Comparison of ENCODE assay signal across 1 cellular context in the genomic region with DNA sequence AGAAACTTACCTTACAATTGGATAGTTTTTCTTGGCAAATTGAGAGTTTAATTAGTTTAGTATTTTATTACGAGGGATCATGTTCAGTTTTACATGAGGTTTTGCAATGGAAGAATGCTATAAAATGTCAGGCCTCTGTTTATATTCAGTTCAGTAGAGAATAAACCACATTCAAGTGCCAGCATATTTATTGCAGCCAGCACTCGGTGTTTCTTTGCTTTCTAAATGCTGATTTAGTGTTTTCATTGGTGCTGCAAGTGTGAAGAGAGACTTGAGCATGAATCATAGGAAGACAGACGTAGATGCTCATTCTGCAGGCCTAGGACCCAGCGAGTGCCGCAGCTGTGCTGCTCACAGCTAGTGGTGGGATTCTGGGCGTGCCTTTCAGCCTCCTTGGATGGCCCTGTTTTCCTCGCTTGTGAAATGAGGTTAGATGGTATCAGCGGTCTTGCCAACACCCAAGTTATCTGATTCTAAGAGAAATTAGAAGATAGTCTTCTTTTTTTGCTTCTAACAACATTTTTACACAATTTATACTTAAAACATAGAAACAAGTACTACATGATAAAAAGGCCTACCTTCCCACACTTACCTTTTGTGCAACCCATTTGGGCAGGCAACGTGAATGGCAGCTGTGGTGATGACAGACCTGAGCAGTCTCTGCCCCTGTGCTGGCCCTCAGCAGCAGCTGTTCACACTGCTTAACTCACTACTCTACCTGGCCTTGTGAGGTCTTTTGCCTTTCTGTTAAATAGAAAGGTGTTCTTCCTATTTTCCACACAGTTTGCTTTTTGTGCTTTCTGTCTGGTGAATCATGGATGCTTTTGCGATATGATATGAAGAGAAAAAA.
TF ChIP-seq lines count a peak whose summit lies in the region.

No MANE protein-coding gene starts in this region.

TF ChIP-seq in HEK293, 187 proteins besides CTCF, POLR2A, EP300 and RAD21 (continued from another document and continues in another):
- TF ChIP-seq, protein P1, sequence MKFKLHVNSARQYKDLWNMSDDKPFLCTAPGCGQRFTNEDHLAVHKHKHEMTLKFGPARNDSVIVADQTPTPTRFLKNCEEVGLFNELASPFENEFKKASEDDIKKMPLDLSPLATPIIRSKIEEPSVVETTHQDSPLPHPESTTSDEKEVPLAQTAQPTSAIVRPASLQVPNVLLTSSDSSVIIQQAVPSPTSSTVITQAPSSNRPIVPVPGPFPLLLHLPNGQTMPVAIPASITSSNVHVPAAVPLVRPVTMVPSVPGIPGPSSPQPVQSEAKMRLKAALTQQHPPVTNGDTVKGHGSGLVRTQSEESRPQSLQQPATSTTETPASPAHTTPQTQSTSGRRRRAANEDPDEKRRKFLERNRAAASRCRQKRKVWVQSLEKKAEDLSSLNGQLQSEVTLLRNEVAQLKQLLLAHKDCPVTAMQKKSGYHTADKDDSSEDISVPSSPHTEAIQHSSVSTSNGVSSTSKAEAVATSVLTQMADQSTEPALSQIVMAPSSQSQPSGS (tag by site-specific recombination; IDR thresholded peaks at IDR 0.05; ENCODE audit: low read depth): no peak
- TF ChIP-seq KLF10 (tag by site-specific recombination; IDR thresholded peaks at IDR 0.05): 0 out of 2 replicates have a peak, but pooled peaks have one; percentile 49
- TF ChIP-seq, protein P2, sequence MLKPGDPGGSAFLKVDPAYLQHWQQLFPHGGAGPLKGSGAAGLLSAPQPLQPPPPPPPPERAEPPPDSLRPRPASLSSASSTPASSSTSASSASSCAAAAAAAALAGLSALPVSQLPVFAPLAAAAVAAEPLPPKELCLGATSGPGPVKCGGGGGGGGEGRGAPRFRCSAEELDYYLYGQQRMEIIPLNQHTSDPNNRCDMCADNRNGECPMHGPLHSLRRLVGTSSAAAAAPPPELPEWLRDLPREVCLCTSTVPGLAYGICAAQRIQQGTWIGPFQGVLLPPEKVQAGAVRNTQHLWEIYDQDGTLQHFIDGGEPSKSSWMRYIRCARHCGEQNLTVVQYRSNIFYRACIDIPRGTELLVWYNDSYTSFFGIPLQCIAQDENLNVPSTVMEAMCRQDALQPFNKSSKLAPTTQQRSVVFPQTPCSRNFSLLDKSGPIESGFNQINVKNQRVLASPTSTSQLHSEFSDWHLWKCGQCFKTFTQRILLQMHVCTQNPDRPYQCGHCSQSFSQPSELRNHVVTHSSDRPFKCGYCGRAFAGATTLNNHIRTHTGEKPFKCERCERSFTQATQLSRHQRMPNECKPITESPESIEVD (tag by site-specific recombination; IDR thresholded peaks at IDR 0.05): peak; percentile 100
- TF ChIP-seq ZNF37A (tag by site-specific recombination; IDR thresholded peaks at IDR 0.05): no peak
- peak; percentile 12; the same call in 1 of the 2 replicates for TF ChIP-seq ZNF654 (tag by site-specific recombination; IDR thresholded peaks at IDR 0.05; ENCODE audit: low read depth)
- no peak for TF ChIP-seq ZFP41 (tag by site-specific recombination; IDR thresholded peaks at IDR 0.05; ENCODE audit: borderline replicate concordance)
- no peak for TF ChIP-seq ZNF558 (tag by site-specific recombination; IDR thresholded peaks at IDR 0.05)
- TF ChIP-seq, protein P3, sequence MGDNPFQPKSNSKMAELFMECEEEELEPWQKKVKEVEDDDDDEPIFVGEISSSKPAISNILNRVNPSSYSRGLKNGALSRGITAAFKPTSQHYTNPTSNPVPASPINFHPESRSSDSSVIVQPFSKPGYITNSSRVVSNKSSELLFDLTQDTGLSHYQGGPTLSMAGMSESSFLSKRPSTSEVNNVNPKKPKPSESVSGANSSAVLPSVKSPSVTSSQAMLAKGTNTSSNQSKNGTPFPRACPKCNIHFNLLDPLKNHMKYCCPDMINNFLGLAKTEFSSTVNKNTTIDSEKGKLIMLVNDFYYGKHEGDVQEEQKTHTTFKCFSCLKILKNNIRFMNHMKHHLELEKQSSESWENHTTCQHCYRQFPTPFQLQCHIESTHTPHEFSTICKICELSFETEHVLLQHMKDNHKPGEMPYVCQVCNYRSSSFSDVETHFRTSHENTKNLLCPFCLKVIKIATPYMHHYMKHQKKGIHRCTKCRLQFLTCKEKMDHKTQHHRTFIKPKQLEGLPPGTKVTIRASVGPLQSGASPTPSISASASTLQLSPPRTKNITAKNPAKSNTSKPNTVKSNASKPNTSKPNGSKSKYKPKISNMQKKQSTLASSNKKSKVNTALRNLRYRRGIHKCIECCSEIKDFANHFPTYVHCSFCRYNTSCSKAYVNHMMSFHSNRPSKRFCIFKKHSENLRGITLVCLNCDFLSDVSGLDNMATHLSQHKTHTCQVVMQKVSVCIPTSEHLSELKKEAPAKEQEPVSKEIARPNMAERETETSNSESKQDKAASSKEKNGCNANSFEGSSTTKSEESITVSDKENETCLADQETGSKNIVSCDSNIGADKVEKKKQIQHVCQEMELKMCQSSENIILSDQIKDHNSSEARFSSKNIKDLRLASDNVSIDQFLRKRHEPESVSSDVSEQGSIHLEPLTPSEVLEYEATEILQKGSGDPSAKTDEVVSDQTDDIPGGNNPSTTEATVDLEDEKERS (tag by site-specific recombination; IDR thresholded peaks at IDR 0.05): no peak
- TF ChIP-seq ZNF544 (tag by site-specific recombination; IDR thresholded peaks at IDR 0.05): no peak
- no peak for TF ChIP-seq ZNF785 (tag by site-specific recombination; IDR thresholded peaks at IDR 0.05)
- TF ChIP-seq, protein P4, sequence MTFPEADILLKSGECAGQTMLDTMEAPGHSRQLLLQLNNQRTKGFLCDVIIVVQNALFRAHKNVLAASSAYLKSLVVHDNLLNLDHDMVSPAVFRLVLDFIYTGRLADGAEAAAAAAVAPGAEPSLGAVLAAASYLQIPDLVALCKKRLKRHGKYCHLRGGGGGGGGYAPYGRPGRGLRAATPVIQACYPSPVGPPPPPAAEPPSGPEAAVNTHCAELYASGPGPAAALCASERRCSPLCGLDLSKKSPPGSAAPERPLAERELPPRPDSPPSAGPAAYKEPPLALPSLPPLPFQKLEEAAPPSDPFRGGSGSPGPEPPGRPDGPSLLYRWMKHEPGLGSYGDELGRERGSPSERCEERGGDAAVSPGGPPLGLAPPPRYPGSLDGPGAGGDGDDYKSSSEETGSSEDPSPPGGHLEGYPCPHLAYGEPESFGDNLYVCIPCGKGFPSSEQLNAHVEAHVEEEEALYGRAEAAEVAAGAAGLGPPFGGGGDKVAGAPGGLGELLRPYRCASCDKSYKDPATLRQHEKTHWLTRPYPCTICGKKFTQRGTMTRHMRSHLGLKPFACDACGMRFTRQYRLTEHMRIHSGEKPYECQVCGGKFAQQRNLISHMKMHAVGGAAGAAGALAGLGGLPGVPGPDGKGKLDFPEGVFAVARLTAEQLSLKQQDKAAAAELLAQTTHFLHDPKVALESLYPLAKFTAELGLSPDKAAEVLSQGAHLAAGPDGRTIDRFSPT (tag by site-specific recombination; IDR thresholded peaks at IDR 0.05): no peak
- TF ChIP-seq GLI2 (tag by site-specific recombination; IDR thresholded peaks at IDR 0.05; ENCODE audit: borderline replicate concordance, low read depth): peak; percentile 80
- TF ChIP-seq ZNF521 (tag by site-specific recombination; IDR thresholded peaks at IDR 0.05): no peak
- no peak for TF ChIP-seq ZNF248 (tag by site-specific recombination; IDR thresholded peaks at IDR 0.05)
- no peak for TF ChIP-seq ZNF473 (tag by site-specific recombination; IDR thresholded peaks at IDR 0.05)
- peak; percentile 66; the same call in 1 of the 2 replicates for TF ChIP-seq MZF1 (tag by site-specific recombination; IDR thresholded peaks at IDR 0.05; ENCODE audit: borderline replicate concordance)
- no peak for TF ChIP-seq GLIS2 (tag by site-specific recombination; IDR thresholded peaks at IDR 0.05)
- TF ChIP-seq, protein P5, sequence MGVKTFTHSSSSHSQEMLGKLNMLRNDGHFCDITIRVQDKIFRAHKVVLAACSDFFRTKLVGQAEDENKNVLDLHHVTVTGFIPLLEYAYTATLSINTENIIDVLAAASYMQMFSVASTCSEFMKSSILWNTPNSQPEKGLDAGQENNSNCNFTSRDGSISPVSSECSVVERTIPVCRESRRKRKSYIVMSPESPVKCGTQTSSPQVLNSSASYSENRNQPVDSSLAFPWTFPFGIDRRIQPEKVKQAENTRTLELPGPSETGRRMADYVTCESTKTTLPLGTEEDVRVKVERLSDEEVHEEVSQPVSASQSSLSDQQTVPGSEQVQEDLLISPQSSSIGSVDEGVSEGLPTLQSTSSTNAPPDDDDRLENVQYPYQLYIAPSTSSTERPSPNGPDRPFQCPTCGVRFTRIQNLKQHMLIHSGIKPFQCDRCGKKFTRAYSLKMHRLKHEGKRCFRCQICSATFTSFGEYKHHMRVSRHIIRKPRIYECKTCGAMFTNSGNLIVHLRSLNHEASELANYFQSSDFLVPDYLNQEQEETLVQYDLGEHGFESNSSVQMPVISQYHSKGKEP (tag by site-specific recombination; IDR thresholded peaks at IDR 0.05): peak; percentile 99
- no peak for TF ChIP-seq ZNF548 (tag by site-specific recombination; IDR thresholded peaks at IDR 0.05)
- TF ChIP-seq OVOL3 (tag by site-specific recombination; IDR thresholded peaks at IDR 0.05): peak; percentile 95
- no peak for TF ChIP-seq KLF7 (tag by site-specific recombination; IDR thresholded peaks at IDR 0.05; ENCODE audit: borderline replicate concordance)
- TF ChIP-seq, protein P6, sequence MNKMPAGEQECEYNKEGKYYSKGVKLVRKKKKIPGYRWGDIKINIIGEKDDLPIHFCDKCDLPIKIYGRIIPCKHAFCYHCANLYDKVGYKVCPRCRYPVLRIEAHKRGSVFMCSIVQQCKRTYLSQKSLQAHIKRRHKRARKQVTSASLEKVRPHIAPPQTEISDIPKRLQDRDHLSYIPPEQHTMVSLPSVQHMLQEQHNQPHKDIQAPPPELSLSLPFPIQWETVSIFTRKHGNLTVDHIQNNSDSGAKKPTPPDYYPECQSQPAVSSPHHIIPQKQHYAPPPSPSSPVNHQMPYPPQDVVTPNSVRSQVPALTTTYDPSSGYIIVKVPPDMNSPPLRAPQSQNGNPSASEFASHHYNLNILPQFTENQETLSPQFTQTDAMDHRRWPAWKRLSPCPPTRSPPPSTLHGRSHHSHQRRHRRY (tag by site-specific recombination; IDR thresholded peaks at IDR 0.05): no peak
- no peak for TF ChIP-seq KLF1 (tag by site-specific recombination; IDR thresholded peaks at IDR 0.05)
- TF ChIP-seq ZNF266 (tag by site-specific recombination; IDR thresholded peaks at IDR 0.05; ENCODE audit: low read depth): no peak
- TF ChIP-seq ZNF777 (tag by site-specific recombination; IDR thresholded peaks at IDR 0.05; ENCODE audit: borderline replicate concordance): no peak
- TF ChIP-seq, protein P7, sequence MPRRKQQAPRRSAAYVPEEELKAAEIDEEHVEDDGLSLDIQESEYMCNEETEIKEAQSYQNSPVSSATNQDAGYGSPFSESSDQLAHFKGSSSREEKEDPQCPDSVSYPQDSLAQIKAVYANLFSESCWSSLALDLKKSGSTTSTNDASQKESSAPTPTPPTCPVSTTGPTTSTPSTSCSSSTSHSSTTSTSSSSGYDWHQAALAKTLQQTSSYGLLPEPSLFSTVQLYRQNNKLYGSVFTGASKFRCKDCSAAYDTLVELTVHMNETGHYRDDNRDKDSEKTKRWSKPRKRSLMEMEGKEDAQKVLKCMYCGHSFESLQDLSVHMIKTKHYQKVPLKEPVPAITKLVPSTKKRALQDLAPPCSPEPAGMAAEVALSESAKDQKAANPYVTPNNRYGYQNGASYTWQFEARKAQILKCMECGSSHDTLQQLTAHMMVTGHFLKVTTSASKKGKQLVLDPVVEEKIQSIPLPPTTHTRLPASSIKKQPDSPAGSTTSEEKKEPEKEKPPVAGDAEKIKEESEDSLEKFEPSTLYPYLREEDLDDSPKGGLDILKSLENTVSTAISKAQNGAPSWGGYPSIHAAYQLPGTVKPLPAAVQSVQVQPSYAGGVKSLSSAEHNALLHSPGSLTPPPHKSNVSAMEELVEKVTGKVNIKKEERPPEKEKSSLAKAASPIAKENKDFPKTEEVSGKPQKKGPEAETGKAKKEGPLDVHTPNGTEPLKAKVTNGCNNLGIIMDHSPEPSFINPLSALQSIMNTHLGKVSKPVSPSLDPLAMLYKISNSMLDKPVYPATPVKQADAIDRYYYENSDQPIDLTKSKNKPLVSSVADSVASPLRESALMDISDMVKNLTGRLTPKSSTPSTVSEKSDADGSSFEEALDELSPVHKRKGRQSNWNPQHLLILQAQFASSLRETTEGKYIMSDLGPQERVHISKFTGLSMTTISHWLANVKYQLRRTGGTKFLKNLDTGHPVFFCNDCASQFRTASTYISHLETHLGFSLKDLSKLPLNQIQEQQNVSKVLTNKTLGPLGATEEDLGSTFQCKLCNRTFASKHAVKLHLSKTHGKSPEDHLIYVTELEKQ (tag by site-specific recombination; IDR thresholded peaks at IDR 0.05; ENCODE audit: borderline replicate concordance): peak; percentile 77
- TF ChIP-seq, protein P8, sequence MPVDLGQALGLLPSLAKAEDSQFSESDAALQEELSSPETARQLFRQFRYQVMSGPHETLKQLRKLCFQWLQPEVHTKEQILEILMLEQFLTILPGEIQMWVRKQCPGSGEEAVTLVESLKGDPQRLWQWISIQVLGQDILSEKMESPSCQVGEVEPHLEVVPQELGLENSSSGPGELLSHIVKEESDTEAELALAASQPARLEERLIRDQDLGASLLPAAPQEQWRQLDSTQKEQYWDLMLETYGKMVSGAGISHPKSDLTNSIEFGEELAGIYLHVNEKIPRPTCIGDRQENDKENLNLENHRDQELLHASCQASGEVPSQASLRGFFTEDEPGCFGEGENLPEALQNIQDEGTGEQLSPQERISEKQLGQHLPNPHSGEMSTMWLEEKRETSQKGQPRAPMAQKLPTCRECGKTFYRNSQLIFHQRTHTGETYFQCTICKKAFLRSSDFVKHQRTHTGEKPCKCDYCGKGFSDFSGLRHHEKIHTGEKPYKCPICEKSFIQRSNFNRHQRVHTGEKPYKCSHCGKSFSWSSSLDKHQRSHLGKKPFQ (tag by site-specific recombination; IDR thresholded peaks at IDR 0.05): peak; percentile 97
- no peak for TF ChIP-seq ZNF174 (tag by site-specific recombination; IDR thresholded peaks at IDR 0.05)
- no peak for TF ChIP-seq ZNF768 (tag by site-specific recombination; IDR thresholded peaks at IDR 0.05)
- TF ChIP-seq SP7 (tag by site-specific recombination; IDR thresholded peaks at IDR 0.05): peak; percentile 48; the same call in 1 of the 2 replicates
- TF ChIP-seq ZNF561 (tag by site-specific recombination; IDR thresholded peaks at IDR 0.05; ENCODE audit: borderline replicate concordance): peak; percentile 90
- TF ChIP-seq MEIS1 (CRISPR knock-in tag; IDR thresholded peaks at IDR 0.05; ENCODE audit: borderline replicate concordance): no peak
- peak; percentile 90 for TF ChIP-seq ZNF629 (tag by site-specific recombination; IDR thresholded peaks at IDR 0.05)
- no peak for TF ChIP-seq ZNF169 (tag by site-specific recombination; IDR thresholded peaks at IDR 0.05)
- TF ChIP-seq ZBTB8A (tag by site-specific recombination; IDR thresholded peaks at IDR 0.05): peak; percentile 62; the same call in 1 of the 2 replicates
- TF ChIP-seq, protein P9, sequence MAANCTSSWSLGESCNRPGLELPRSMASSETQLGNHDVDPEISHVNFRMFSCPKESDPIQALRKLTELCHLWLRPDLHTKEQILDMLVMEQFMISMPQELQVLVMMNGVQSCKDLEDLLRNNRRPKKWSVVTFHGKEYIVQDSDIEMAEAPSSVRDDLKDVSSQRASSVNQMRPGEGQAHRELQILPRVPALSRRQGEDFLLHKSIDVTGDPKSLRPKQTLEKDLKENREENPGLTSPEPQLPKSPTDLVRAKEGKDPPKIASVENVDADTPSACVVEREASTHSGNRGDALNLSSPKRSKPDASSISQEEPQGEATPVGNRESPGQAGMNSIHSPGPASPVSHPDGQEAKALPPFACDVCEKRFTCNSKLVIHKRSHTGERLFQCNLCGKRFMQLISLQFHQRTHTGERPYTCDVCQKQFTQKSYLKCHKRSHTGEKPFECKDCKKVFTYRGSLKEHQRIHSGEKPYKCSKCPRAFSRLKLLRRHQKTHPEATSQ (tag by site-specific recombination; IDR thresholded peaks at IDR 0.05): no peak
- TF ChIP-seq IKZF3 (tag by site-specific recombination; IDR thresholded peaks at IDR 0.05): peak; percentile 74; the same call in 1 of the 2 replicates
- TF ChIP-seq ZNF239 (tag by site-specific recombination; IDR thresholded peaks at IDR 0.05): no peak
- no peak for TF ChIP-seq ZNF404 (tag by site-specific recombination; IDR thresholded peaks at IDR 0.05)
- TF ChIP-seq PRDM1 (tag by site-specific recombination; IDR thresholded peaks at IDR 0.05): peak; percentile 68
